8 cellular contexts compared by ENCODE assay signal in genomic region chr6:710601-711571, GRCh38. TPM values are rescaled to one million over a fixed set of nuclear protein-coding genes. Genes with fewer than 3 reads are reported as not detected.
DNase-seq lines count a peak whose midpoint lies in the region; ATAC-seq, FAIRE-seq and TF ChIP-seq lines count a peak whose summit lies in the region.

No MANE protein-coding gene starts in this region.

- ATAC-seq in GM21390 (IDR thresholded peaks at IDR 0.05; ENCODE audit: unreplicated experiment) = peak; percentile 96
- ATAC-seq in WTC11 = peak; percentile 89

- peaks cover 14% of the 10 kb centered on the region for H3K27me3 Mint-ChIP-seq in WTC11 (ENCODE audit: low read depth)

- H3F3A ChIP-seq in DOHH2 (ENCODE audit: control insufficient read depth, insufficient read depth) = no peaks in the 10 kb centered on the region

- H3K9me3 ChIP-seq in DOHH2 (ENCODE audit: control insufficient read depth, insufficient read depth, low read length) (no peaks in the 10 kb centered on the region), keratinocyte (ENCODE audit: control insufficient read depth, low read depth, low read length) (no peaks in the 10 kb centered on the region)

- H3K4me3 Mint-ChIP-seq in WTC11 = peak overlapping the region; percentile 86

- H3K4me1 Mint-ChIP-seq in WTC11 = peaks cover 55% of the 10 kb centered on the region

- H3K4me1 ChIP-seq in DOHH2 (ENCODE audit: control insufficient read depth, low read length) (peaks cover 27% of the 10 kb centered on the region), keratinocyte (ENCODE audit: control insufficient read depth, extremely low read depth, insufficient read depth, low read length) (peaks cover 10% of the 10 kb centered on the region)

- H3K36me3 Mint-ChIP-seq in WTC11 = no peaks in the 10 kb centered on the region

- dilution Hi-C loops in keratinocyte (cut with MboI; ENCODE audit: extremely low pct_ligation_motif_present, low sequenced_read_pairs) = no loop called here

- no peaks in the 10 kb centered on the region for H3K9me3 Mint-ChIP-seq in WTC11

- H3K27ac Mint-ChIP-seq in WTC11 = no peak overlapping the region

- H4K20me1 ChIP-seq in DOHH2 (ENCODE audit: control insufficient read depth, insufficient read depth, low read depth, low read length) (no peaks in the 10 kb centered on the region), keratinocyte (ENCODE audit: control insufficient read depth, extremely low read depth, insufficient read depth, low read length) (no peaks in the 10 kb centered on the region)

- CTCF ChIA-PET in WTC11 (lab: Charles Lee) = interaction anchor here (0.5 to 2.8 kb wide), 7 partner anchors 8 to 1226 kb away, joined by 3 to 22 read pairs (median 7); partner anchors contain the start of gene EXOC2

- H3K9ac ChIP-seq in keratinocyte (ENCODE audit: control insufficient read depth, extremely low read depth, insufficient read depth, low read length) = peak overlapping the region; percentile 71

- H3K27ac ChIP-seq in DOHH2 (ENCODE audit: low read depth, low read length) (no peak overlapping the region), caudate nucleus (ENCODE audit: low read depth, low read length) (peak overlapping the region; percentile 81), keratinocyte (ENCODE audit: control insufficient read depth, insufficient read depth, low read length) (peak overlapping the region; percentile 47)

- no peaks in the 10 kb centered on the region for H3K9me1 ChIP-seq in keratinocyte (ENCODE audit: control insufficient read depth, extremely low read depth, insufficient read depth, low read length)

- FAIRE-seq in keratinocyte (lab: Jason Lieb, UNC) = no peak

- peaks cover 8% of the 10 kb centered on the region; the same call in 1 of the 2 replicates for H3K27me3 ChIP-seq in DOHH2 (ENCODE audit: control insufficient read depth, low read length)
- H3K27me3 ChIP-seq in keratinocyte (ENCODE audit: control insufficient read depth, extremely low read depth, insufficient read depth, low read length) = no peaks in the 10 kb centered on the region

- H3K4me3 ChIP-seq in DOHH2 (ENCODE audit: low read length) = peak overlapping the region; percentile 74
- H3K4me3 ChIP-seq in keratinocyte (ENCODE audit: control insufficient read depth in 2 of 3, extremely low read depth in 1 of 3, insufficient read depth in 2 of 3, low read depth in 1 of 3, low read length in 3 of 3) = peak overlapping the region; percentile 29 to 79 (median 70)

- no peaks in the 10 kb centered on the region for H3K36me3 ChIP-seq in DOHH2 (ENCODE audit: control insufficient read depth, low read length)
- no peaks in the 10 kb centered on the region for H3K36me3 ChIP-seq in keratinocyte (ENCODE audit: control insufficient read depth in 2 of 2, extremely low read depth in 1 of 2, insufficient read depth in 2 of 2, low read length in 2 of 2)

- DNase-seq in HuH-7 (ENCODE audit: low spot score) (peak; percentile 46), WTC11 (ENCODE audit: low spot score) (peak; percentile 60), caudate nucleus (lab: John Stamatoyannopoulos, UW) (peak in 45 of 61 donors; percentile 4 to 75 (median 44)), keratinocyte (ENCODE audit: low read depth, low spot score) (no peak), DMS79 (lab: John Stamatoyannopoulos, UW) (no peak)
- peak; percentile 40 for DNase-seq in stimulated activated CD4-positive, alpha-beta T cell treated with anti-CD3 and anti-CD28 coated beads, Interleukin-12 subunit alpha, Interleukin-12 subunit beta, amount 100 ng/mL, for 4 hours

- TF ChIP-seq CTCF in DOHH2 (IDR thresholded peaks at IDR 0.05; ENCODE audit: low read depth, low read length, poor library complexity, severe bottlenecking) (no peak), WTC11 (IDR thresholded peaks at IDR 0.05) (no peak), keratinocyte (optimal IDR thresholded peaks at IDR 0.05 in 1 of 3, IDR thresholded peaks at IDR 0.05 in 1 of 3, conservative IDR thresholded peaks at IDR 0.05 in 1 of 3; ENCODE audit: extremely low read depth in 1 of 3, insufficient read depth in 2 of 3, low read length in 3 of 3) (no peak)

- H3K79me2 ChIP-seq in DOHH2 (ENCODE audit: control insufficient read depth, low read length) (no peaks in the 10 kb centered on the region), keratinocyte (ENCODE audit: control insufficient read depth, insufficient read depth, low read length) (no peaks in the 10 kb centered on the region)

- POLR2A ChIA-PET in WTC11 (lab: Charles Lee) = no interaction called here

- H3K4me2 ChIP-seq in DOHH2 (ENCODE audit: low read length) = peak overlapping the region; percentile 80
- H3K4me2 ChIP-seq in keratinocyte (ENCODE audit: control insufficient read depth, extremely low read depth, insufficient read depth, low read depth, low read length) = peak overlapping the region; percentile 92

- H2AFZ ChIP-seq in keratinocyte (ENCODE audit: control insufficient read depth, low read length) = peak overlapping the region; percentile 99

- no peaks in the 10 kb centered on the region for H3K9me2 ChIP-seq in DOHH2 (replicated peaks; ENCODE audit: control insufficient read depth, low read length)

TF ChIP-seq in WTC11, 78 proteins besides CTCF, POLR2A, EP300 and RAD21:
- TF ChIP-seq E2F5 (CRISPR knock-in tag; IDR thresholded peaks at IDR 0.05) (0 out of 2 replicates have a peak, but pooled peaks have one; percentile 39), FOXK1 (CRISPR knock-in tag; IDR thresholded peaks at IDR 0.05) (0 out of 2 replicates have a peak, but pooled peaks have one; percentile 55), ETV6 (CRISPR knock-in tag; IDR thresholded peaks at IDR 0.05) (no peak), FOXP1 (CRISPR knock-in tag; IDR thresholded peaks at IDR 0.05; ENCODE audit: borderline replicate concordance) (peak; percentile 50; the same call in 1 of the 2 replicates), NR1H2 (CRISPR knock-in tag; IDR thresholded peaks at IDR 0.05) (no peak), ZNF281 (CRISPR knock-in tag; IDR thresholded peaks at IDR 0.05) (no peak), RELA (CRISPR knock-in tag; IDR thresholded peaks at IDR 0.05; ENCODE audit: borderline replicate concordance) (peak; percentile 33; the same call in 1 of the 2 replicates), MAX (CRISPR knock-in tag; IDR thresholded peaks at IDR 0.05) (peak; percentile 71), KAT7 (CRISPR knock-in tag; IDR thresholded peaks at IDR 0.05; ENCODE audit: borderline replicate concordance) (0 out of 2 replicates have a peak, but pooled peaks have one; percentile 68)
TF ChIP-seq in WTC11: peak in this region for 6.

RNA-seq across cellular contexts. Expression of gene EXOC2, which starts 17.9 kb away (rescaled TPM):
- 39.6 to 45.7 TPM (median 40.2 TPM) in 3 replicates for total RNA-seq in WTC11 (2021)
- polyA plus RNA-seq in keratinocyte = 25.7 to 28.4 TPM (median 26.4 TPM) in 3 replicates
- polyA plus RNA-seq in keratinocyte (2011; ENCODE audit: low read depth) = 13.4 TPM
- 15.3 and 24.6 TPM in 2 replicates for polyA plus RNA-seq in keratinocyte (2011; cell fraction: cytosol; rRNA removed)
- 34.5 and 38.3 TPM in 2 replicates for polyA plus RNA-seq in keratinocyte (2011; cell fraction: nucleus; rRNA removed)
- 15.8 and 22.4 TPM in 2 replicates for polyA plus RNA-seq in keratinocyte (2012; ENCODE audit: low replicate concordance)
- 20.9 to 55.6 TPM (median 52.3 TPM) in 3 replicates for polyA minus RNA-seq in keratinocyte
- 34.3 TPM for polyA minus RNA-seq in keratinocyte (2011; cell fraction: cytosol; rRNA and poly(A)+ RNA removed)
- 35.2 and 63.9 TPM in 2 replicates for polyA minus RNA-seq in keratinocyte (2011; cell fraction: nucleus; rRNA and poly(A)+ RNA removed)

RNA-seq across cellular contexts. Expression of gene HUS1B, which starts 54.0 kb away (rescaled TPM):
- total RNA-seq in WTC11 (2021) = 0.89 to 1.1 TPM (median 0.89 TPM) in 3 replicates
- polyA plus RNA-seq in keratinocyte = 0.05 to 0.13 TPM (median 0.12 TPM) in 3 replicates
- not detected for polyA plus RNA-seq in keratinocyte (2011; ENCODE audit: low read depth)
- not detected in 2 replicates for polyA plus RNA-seq in keratinocyte (2011; cell fraction: cytosol; rRNA removed)
- polyA plus RNA-seq in keratinocyte (2011; cell fraction: nucleus; rRNA removed) = 0.47 and 0.48 TPM in 2 replicates
- polyA plus RNA-seq in keratinocyte (2012; ENCODE audit: low replicate concordance) = 0.38 TPM in 1 of 2 replicates, not detected in the other
- 0.30 to 0.35 TPM (median 0.33 TPM) in 3 replicates for polyA minus RNA-seq in keratinocyte
- not detected for polyA minus RNA-seq in keratinocyte (2011; cell fraction: cytosol; rRNA and poly(A)+ RNA removed)
- polyA minus RNA-seq in keratinocyte (2011; cell fraction: nucleus; rRNA and poly(A)+ RNA removed) = 2.6 and 2.7 TPM in 2 replicates

Comparison
In these comparisons a context has a peak if more than half of its experiments do, and no peak if none do; other contexts are left out.
1. DNase-seq: peak in HuH-7 (single experiment), WTC11 (single experiment), caudate nucleus (45 of 61) and stimulated activated CD4-positive, alpha-beta T cell treated with anti-CD3 and anti-CD28 coated beads, Interleukin-12 subunit alpha, Interleukin-12 subunit beta, amount 100 ng/mL, for 4 hours (single experiment); none in keratinocyte (single experiment) and DMS79 (single experiment).